Comparison of ENCODE assay signal across 8 cellular contexts in genomic region chr20:49184084-49184501, GRCh38. TPM values are rescaled to one million over a fixed set of nuclear protein-coding genes. Genes with fewer than 3 reads are reported as not detected.
DNase-seq lines count a peak whose midpoint lies in the region; ATAC-seq, FAIRE-seq and TF ChIP-seq lines count a peak whose summit lies in the region.
"Not testable (repeated sequence)": the region's sequence is repeated elsewhere in the genome, so short reads cannot be mapped to it uniquely, and the experiment has no call there.

No MANE protein-coding gene starts in this region.

- H3K4me3 Mint-ChIP-seq in Calu3 (ENCODE audit: low read depth, unreplicated experiment) (peak overlapping the region; percentile 97), astrocyte (ENCODE audit: unreplicated experiment) (peak overlapping the region; percentile 50)
- peak overlapping the region; percentile 15 for H3K4me3 Mint-ChIP-seq in activated T-cell treated with anti-CD3 and anti-CD28 coated beads, Interleukin-2, amount 50 U/mL, for 24 hours
- not testable (repeated sequence) for H3K4me3 Mint-ChIP-seq in osteocyte (ENCODE audit: unreplicated experiment)

- not testable (repeated sequence) for ATAC-seq in A549, right lobe of liver

- intact Hi-C loops in Calu3 (cut with micrococcal nuclease; ENCODE audit: unreplicated experiment), result loop anchor here (5.0 kb wide), 1 partner anchor 37 kb away; no protein-coding TSS in a partner anchor
- intact Hi-C loops in right lobe of liver (cut with DNase I); thyroid gland (cut with DNase I): not testable (repeated sequence)

- peaks cover 39% of the 10 kb centered on the region for H3K36me3 Mint-ChIP-seq in Calu3 (ENCODE audit: insufficient read depth, unreplicated experiment)
- peaks cover 46% of the 10 kb centered on the region for H3K36me3 Mint-ChIP-seq in activated T-cell treated with anti-CD3 and anti-CD28 coated beads, Interleukin-2, amount 50 U/mL, for 24 hours (ENCODE audit: low read depth)
- not testable (repeated sequence) for H3K36me3 Mint-ChIP-seq in astrocyte (ENCODE audit: low read depth, unreplicated experiment); osteocyte (ENCODE audit: unreplicated experiment)

- H3K9me2 ChIP-seq in Loucy (replicated peaks; ENCODE audit: low read depth, low read length), result not testable (repeated sequence)

- H3K27ac ChIP-seq in A549; astrocyte (ENCODE audit: low read depth, low read length): not testable (repeated sequence)
- peak overlapping the region; percentile 7 to 86 (median 84) for H3K27ac ChIP-seq in right lobe of liver
- H3K27ac ChIP-seq in thyroid gland, result peak overlapping the region in 2 of 3 donors; percentile 12 to 31

- not testable (repeated sequence) for H3K27me3 Mint-ChIP-seq in Calu3 (ENCODE audit: unreplicated experiment); activated T-cell treated with anti-CD3 and anti-CD28 coated beads, Interleukin-2, amount 50 U/mL, for 24 hours; astrocyte (ENCODE audit: low read depth, unreplicated experiment); osteocyte (ENCODE audit: unreplicated experiment)

- not testable (repeated sequence) for H3K9me3 ChIP-seq in A549; Loucy (ENCODE audit: insufficient read depth, low read depth, low read length); astrocyte (ENCODE audit: insufficient read depth, low read depth, low read length); right lobe of liver; thyroid gland

- DNase-seq in A549 (ENCODE audit: low read depth in 1 of 2, low spot score in 1 of 2); Calu3; activated T-cell treated with anti-CD3 and anti-CD28 coated beads, Interleukin-2, amount 50 U/mL, for 24 hours; astrocyte (ENCODE audit: low read depth); right lobe of liver: not testable (repeated sequence)
- DNase-seq in osteocyte (ENCODE audit: extremely low spot score, unreplicated experiment) (peak; percentile 21), thyroid gland (peak; percentile 61 to 70)

- H3K4me3 ChIP-seq in A549; astrocyte (ENCODE audit: insufficient read depth, low read depth, low read length); thyroid gland (replicated peaks in 1 of 3): not testable (repeated sequence)
- H3K4me3 ChIP-seq in Loucy (ENCODE audit: low read length, poor library complexity, severe bottlenecking), result peak overlapping the region; percentile 85
- peak overlapping the region in 1 of 3 donors; percentile 90 for H3K4me3 ChIP-seq in right lobe of liver

- not testable (repeated sequence) for BruUV-seq in Calu3 (replicated peaks; lab: Mats Ljungman, UMichigan)

- peak overlapping the region; percentile 69 for H3K9ac ChIP-seq in Loucy (ENCODE audit: low read depth, low read length, poor library complexity, severe bottlenecking)
- H3K9ac ChIP-seq in astrocyte (ENCODE audit: low read length), result not testable (repeated sequence)

- not testable (repeated sequence) for TF ChIP-seq EP300 in A549 (IDR thresholded peaks at IDR 0.05)

- H3K4me2 ChIP-seq in A549 (0 out of 3 replicates have a peak overlapping the region, but pooled peaks have one; percentile 85), Loucy (ENCODE audit: low read depth, low read length, poor library complexity, severe bottlenecking) (peak overlapping the region; percentile 87)
- H3K4me2 ChIP-seq in astrocyte (ENCODE audit: low read length), result not testable (repeated sequence)

- 87% methylated on average over 5 of the region's 5 CpGs for WGBS in A549 (ENCODE audit: missing lambda C conversion rate)
- WGBS in right lobe of liver (ENCODE audit: insufficient coverage, low coverage, low lambda C conversion rate, missing lambda C conversion rate), result 32% methylated on average over 5 of the region's 5 CpGs
- 66 to 69% methylated on average over 5 of the region's 5 CpGs for WGBS in thyroid gland, 2 donors

- H4K20me1 ChIP-seq in Loucy (ENCODE audit: insufficient read depth, low read length, poor library complexity, severe bottlenecking) (peaks cover 76% of the 10 kb centered on the region), astrocyte (ENCODE audit: insufficient read depth, low read length) (peaks cover 83% of the 10 kb centered on the region)

- H3K27ac Mint-ChIP-seq in Calu3 (ENCODE audit: unreplicated experiment); astrocyte (ENCODE audit: unreplicated experiment); osteocyte (ENCODE audit: unreplicated experiment): not testable (repeated sequence)
- H3K27ac Mint-ChIP-seq in activated T-cell treated with anti-CD3 and anti-CD28 coated beads, Interleukin-2, amount 50 U/mL, for 24 hours, result peak overlapping the region; percentile 67

- H3K4me1 Mint-ChIP-seq in Calu3 (ENCODE audit: low read depth, unreplicated experiment) (peaks cover 61% of the 10 kb centered on the region), astrocyte (ENCODE audit: low read depth, unreplicated experiment) (peaks cover 29% of the 10 kb centered on the region), osteocyte (ENCODE audit: unreplicated experiment) (peaks cover 40% of the 10 kb centered on the region)
- H3K4me1 Mint-ChIP-seq in activated T-cell treated with anti-CD3 and anti-CD28 coated beads, Interleukin-2, amount 50 U/mL, for 24 hours (ENCODE audit: low read depth), result peaks cover 77% of the 10 kb centered on the region

- H3K4me1 ChIP-seq in A549, result peaks cover 66% of the 10 kb centered on the region
- peaks cover 65% of the 10 kb centered on the region for H3K4me1 ChIP-seq in Loucy (ENCODE audit: insufficient read depth, low read length, poor library complexity, severe bottlenecking)
- not testable (repeated sequence) for H3K4me1 ChIP-seq in astrocyte (ENCODE audit: insufficient read depth, low read length)
- peaks cover 0 to 46% (median 18%) of the 10 kb centered on the region in 4 donors for H3K4me1 ChIP-seq in right lobe of liver
- H3K4me1 ChIP-seq in thyroid gland, result peaks cover 59 to 67% of the 10 kb centered on the region in 2 donors

- H3K27me3 ChIP-seq in Loucy (ENCODE audit: insufficient read depth, low read length, poor library complexity, severe bottlenecking); astrocyte (ENCODE audit: insufficient read depth, low read length); right lobe of liver; thyroid gland: not testable (repeated sequence)

- not testable (repeated sequence) for H3K9me3 Mint-ChIP-seq in Calu3 (ENCODE audit: low read depth, unreplicated experiment); activated T-cell treated with anti-CD3 and anti-CD28 coated beads, Interleukin-2, amount 50 U/mL, for 24 hours; astrocyte (ENCODE audit: unreplicated experiment); osteocyte (ENCODE audit: unreplicated experiment)

- not testable (repeated sequence) for H3F3A ChIP-seq in Loucy (ENCODE audit: low read depth)

- POLR2A ChIA-PET in A549 (lab: Yijun Ruan, JAX), result interaction anchor here (1.1 kb wide), 1 partner anchor 35 kb away, joined by 3 read pairs; the partner anchor contains the start of gene DDX27

- not testable (repeated sequence) for TF ChIP-seq CTCF in A549 (IDR thresholded peaks at IDR 0.05); Calu3 (IDR thresholded peaks at IDR 0.05; ENCODE audit: unreplicated experiment); Loucy (conservative IDR thresholded peaks at IDR 0.05; ENCODE audit: low read length); astrocyte (IDR thresholded peaks at IDR 0.05; ENCODE audit: insufficient read depth, low read depth, low read length); right lobe of liver (IDR thresholded peaks at IDR 0.05); osteocyte (IDR thresholded peaks at IDR 0.05); thyroid gland (IDR thresholded peaks at IDR 0.05)

- H2AFZ ChIP-seq in Loucy (ENCODE audit: low read length); astrocyte (ENCODE audit: low read depth, low read length): not testable (repeated sequence)

- H3K79me2 ChIP-seq in Loucy (ENCODE audit: insufficient read depth, low read length) (peaks cover 90% of the 10 kb centered on the region), astrocyte (ENCODE audit: insufficient read depth, low read length) (peaks cover 89% of the 10 kb centered on the region)

- CTCF ChIA-PET in A549 (lab: Yijun Ruan, JAX) (interaction anchor here (4.0 to 7.7 kb wide), 2 partner anchors 17 to 33 kb away, joined by 15 to 47 read pairs; no protein-coding TSS in a partner anchor), Calu3 (lab: Charles Lee) (interaction anchor here (0.6 to 1.5 kb wide), 2 partner anchors 33 to 54 kb away, joined by 3 to 5 read pairs; no protein-coding TSS in a partner anchor)

- not testable (repeated sequence) for TF ChIP-seq POLR2A in A549 (IDR thresholded peaks at IDR 0.05; ENCODE audit: low read length); right lobe of liver (IDR thresholded peaks at IDR 0.05); thyroid gland (IDR thresholded peaks at IDR 0.05)

- not testable (repeated sequence) for FAIRE-seq in A549 (lab: Jason Lieb, UNC); astrocyte (lab: Jason Lieb, UNC)

- not testable (repeated sequence) for TF ChIP-seq RAD21 in A549 (conservative IDR thresholded peaks at IDR 0.05 in 1 of 2, IDR thresholded peaks at IDR 0.05 in 1 of 2)

- H3K36me3 ChIP-seq in Loucy (ENCODE audit: insufficient read depth, low read length); astrocyte (ENCODE audit: insufficient read depth, low read length); right lobe of liver; thyroid gland: not testable (repeated sequence)

RNA-seq across cellular contexts. Expression of gene STAU1, which starts 4.0 kb away (rescaled TPM):
- polyA plus RNA-seq in A549 (2011; rRNA removed) (74.7 and 76.4 TPM in 2 replicates), A549 (2017; fragmentation: RNase III; extraction: RNeasy Plus Mini Kit Qiagen cat#74134 plus additional on column Dnase treatment) (59.6 to 64.0 TPM (median 60.8 TPM) in 3 replicates)
- polyA plus RNA-seq in A549 (2012; cell fraction: cytosol; rRNA removed), result 30.7 and 32.5 TPM in 2 replicates
- 18.4 and 27.6 TPM in 2 replicates for polyA plus RNA-seq in A549 (2012; cell fraction: nucleus; rRNA removed)
- 46.8 and 50.9 TPM in 2 replicates for polyA minus RNA-seq in A549 (2011; rRNA and poly(A)+ RNA removed)
- total RNA-seq in Calu3 (2022) (147 and 155 TPM in 2 replicates), astrocyte (93.2 and 98.0 TPM in 2 replicates), right lobe of liver (10 to 100 TPM; 53.7 to 96.6 (median 70.4) TPM), osteocyte (83.1 and 85.4 TPM in 2 replicates), thyroid gland (100 to 1,000 TPM; 154 to 231 (median 167) TPM)

RNA-seq across cellular contexts. Expression of gene DDX27, which starts 35.1 kb away (rescaled TPM):
- polyA plus RNA-seq in A549 (2011; rRNA removed) (60.2 and 69.3 TPM in 2 replicates), A549 (2017; fragmentation: RNase III; extraction: RNeasy Plus Mini Kit Qiagen cat#74134 plus additional on column Dnase treatment) (69.3 to 74.2 TPM (median 71.0 TPM) in 3 replicates)
- 77.8 and 85.9 TPM in 2 replicates for polyA plus RNA-seq in A549 (2012; cell fraction: cytosol; rRNA removed)
- polyA plus RNA-seq in A549 (2012; cell fraction: nucleus; rRNA removed), result 118 and 136 TPM in 2 replicates
- 53.4 and 64.8 TPM in 2 replicates for polyA minus RNA-seq in A549 (2011; rRNA and poly(A)+ RNA removed)
- total RNA-seq in Calu3 (2022) (87.3 and 96.0 TPM in 2 replicates), astrocyte (34.6 and 38.3 TPM in 2 replicates), right lobe of liver (10 to 100 TPM in 5 of 6 experiments, 1 to 10 TPM in 1; 7.6 to 15.7 (median 11.6) TPM), osteocyte (30.5 and 34.1 TPM in 2 replicates), thyroid gland (10 to 100 TPM; 30.4 to 45.8 (median 38.2) TPM)
